2 cellular contexts compared by ENCODE assay signal in the genomic region with DNA sequence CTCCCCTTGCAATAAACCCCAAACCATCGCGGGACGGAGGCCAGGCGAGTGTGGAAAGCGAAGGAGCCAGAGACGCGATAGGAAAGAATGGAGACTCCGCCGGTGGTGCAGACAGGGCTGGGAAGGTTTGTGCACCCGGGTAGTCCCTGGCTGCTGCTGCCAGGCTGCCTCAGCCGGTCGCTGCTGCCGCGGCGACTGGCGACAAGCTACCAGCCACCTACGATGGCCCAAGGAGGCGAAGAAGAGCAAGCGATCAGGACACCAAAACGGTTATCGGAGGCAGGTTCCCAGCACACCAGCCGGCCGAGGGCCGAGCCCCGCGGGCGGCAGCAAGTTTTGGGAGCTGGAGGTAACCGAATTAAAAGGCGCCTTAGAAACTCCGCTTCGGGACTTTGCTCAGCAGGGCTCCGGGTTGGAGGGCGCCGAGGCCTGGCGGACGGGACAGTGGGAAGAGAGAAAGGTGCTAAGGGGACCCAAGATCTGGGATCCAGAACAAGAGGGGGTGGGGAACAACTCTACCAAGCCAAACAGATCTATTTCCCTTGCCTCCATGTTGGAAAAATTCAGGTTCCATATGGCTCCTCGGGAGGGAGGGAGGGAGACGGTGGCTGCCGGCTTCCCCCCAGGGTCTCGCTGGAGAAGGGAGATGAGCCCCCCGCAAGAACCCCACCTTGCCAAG.
TF ChIP-seq lines count a peak whose summit lies in the region.

No MANE protein-coding gene starts in this region.

TF ChIP-seq in A549, 52 proteins besides CTCF, POLR2A, EP300 and RAD21:
- TF ChIP-seq FOSB (CRISPR knock-in tag; IDR thresholded peaks at IDR 0.05) (no peak), JUN (IDR thresholded peaks at IDR 0.05) (0 out of 5 replicates have a peak, but pooled peaks of 1 of the 2 experiments have one; percentile 2)

TF ChIP-seq in H1, 55 proteins besides CTCF, POLR2A, EP300 and RAD21:
- peak; percentile 83; the same call in 1 of the 2 replicates for TF ChIP-seq CBX8 (IDR thresholded peaks at IDR 0.05; ENCODE audit: borderline replicate concordance, low read depth, low read length)
- peak; percentile 99 for TF ChIP-seq RNF2 (IDR thresholded peaks at IDR 0.05; ENCODE audit: borderline replicate concordance, low read depth, low read length, missing control alignments, poor library complexity, severe bottlenecking)
- no peak for TF ChIP-seq TAF1 (IDR thresholded peaks at IDR 0.05; ENCODE audit: low read depth, low read length)
- TF ChIP-seq CREB1 (IDR thresholded peaks at IDR 0.05): no peak
- no peak for TF ChIP-seq SP4 (IDR thresholded peaks at IDR 0.05; ENCODE audit: low read length)
- TF ChIP-seq SIX5 (IDR thresholded peaks at IDR 0.05; ENCODE audit: low read depth, low read length): no peak
- TF ChIP-seq SAP30 (IDR thresholded peaks at IDR 0.05; ENCODE audit: insufficient read depth, insufficient replicate concordance, low read length): no peak
- no peak for TF ChIP-seq GABPA (IDR thresholded peaks at IDR 0.05; ENCODE audit: borderline replicate concordance, insufficient read depth, low read length)
- TF ChIP-seq TEAD4 (IDR thresholded peaks at IDR 0.05; ENCODE audit: low read depth, low read length): no peak
- TF ChIP-seq YY1 (IDR thresholded peaks at IDR 0.05; ENCODE audit: low read depth, low read length): peak; percentile 8; the same call in 1 of the 2 replicates
- no peak for TF ChIP-seq SP2 (IDR thresholded peaks at IDR 0.05; ENCODE audit: low read length)
- peak; percentile 41 for TF ChIP-seq CTBP2 (IDR thresholded peaks at IDR 0.05; ENCODE audit: borderline replicate concordance, insufficient read depth, insufficient read length, low read length)
- TF ChIP-seq EZH2 (IDR thresholded peaks at IDR 0.05; ENCODE audit: low read depth, low read length, severe bottlenecking): peak; percentile 100
- no peak for TF ChIP-seq NRF1 (IDR thresholded peaks at IDR 0.05; ENCODE audit: low read depth, low read length)
- no peak for TF ChIP-seq MAFK (IDR thresholded peaks at IDR 0.05; ENCODE audit: low read depth, low read length)
- TF ChIP-seq E2F6 (IDR thresholded peaks at IDR 0.05): no peak
- TF ChIP-seq SUZ12 (IDR thresholded peaks at IDR 0.05; ENCODE audit: low read length): peak; percentile 99
- TF ChIP-seq MAX (IDR thresholded peaks at IDR 0.05): no peak
